ENCODE assay signal across 1 cellular context in the genomic region with DNA sequence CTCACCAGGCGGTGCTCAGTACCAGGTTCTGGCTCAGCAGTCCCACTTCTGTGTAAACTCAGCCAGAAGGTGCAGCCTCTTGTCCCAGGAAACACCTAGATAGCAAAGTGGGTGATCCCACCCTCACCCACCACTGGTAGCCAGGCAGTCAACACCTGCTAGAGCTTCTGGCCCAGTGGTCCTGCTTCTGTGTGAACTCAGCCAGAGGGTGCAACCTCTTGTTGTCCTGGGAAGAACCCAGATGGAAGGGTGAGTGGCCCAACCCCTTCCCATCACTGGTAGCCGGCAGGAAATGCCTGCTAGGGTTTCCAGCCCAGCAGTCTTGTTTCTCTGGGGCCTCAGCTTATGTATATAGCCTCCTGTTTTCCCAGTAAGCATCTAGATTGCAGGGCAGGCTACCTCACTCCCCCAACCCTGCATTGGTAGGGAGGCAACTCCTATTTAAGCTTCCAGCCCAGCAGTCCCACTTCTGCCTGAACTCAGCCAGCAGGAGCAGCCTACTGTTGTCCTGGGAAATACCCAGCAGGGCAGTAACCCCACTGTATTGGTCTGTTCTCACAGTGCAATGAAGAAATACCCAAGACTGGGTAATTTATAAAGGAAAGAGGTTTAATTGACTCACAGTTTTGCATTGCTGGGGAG.
TF ChIP-seq lines count a peak whose summit lies in the region.

No MANE protein-coding gene starts in this region.

TF ChIP-seq in WTC11, 78 proteins besides CTCF, POLR2A, EP300 and RAD21 (continued from another document):
- TF ChIP-seq, protein P1, sequence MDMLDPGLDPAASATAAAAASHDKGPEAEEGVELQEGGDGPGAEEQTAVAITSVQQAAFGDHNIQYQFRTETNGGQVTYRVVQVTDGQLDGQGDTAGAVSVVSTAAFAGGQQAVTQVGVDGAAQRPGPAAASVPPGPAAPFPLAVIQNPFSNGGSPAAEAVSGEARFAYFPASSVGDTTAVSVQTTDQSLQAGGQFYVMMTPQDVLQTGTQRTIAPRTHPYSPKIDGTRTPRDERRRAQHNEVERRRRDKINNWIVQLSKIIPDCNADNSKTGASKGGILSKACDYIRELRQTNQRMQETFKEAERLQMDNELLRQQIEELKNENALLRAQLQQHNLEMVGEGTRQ (CRISPR knock-in tag; IDR thresholded peaks at IDR 0.05) = no peak
- TF ChIP-seq PRRX2 (CRISPR knock-in tag; IDR thresholded peaks at IDR 0.05) (no peak), SP1 (CRISPR knock-in tag; conservative IDR thresholded peaks at IDR 0.05) (no peak), ZNF138 (CRISPR knock-in tag; conservative IDR thresholded peaks at IDR 0.05) (no peak), ZNF263 (CRISPR knock-in tag; IDR thresholded peaks at IDR 0.05; ENCODE audit: low read depth) (no peak), ZNF121 (CRISPR knock-in tag; IDR thresholded peaks at IDR 0.05) (no peak), CBFB (CRISPR knock-in tag; IDR thresholded peaks at IDR 0.05; ENCODE audit: low read depth) (no peak), ZNF396 (CRISPR knock-in tag; IDR thresholded peaks at IDR 0.05; ENCODE audit: borderline replicate concordance) (no peak), NR3C1 (CRISPR knock-in tag; conservative IDR thresholded peaks at IDR 0.05; ENCODE audit: low read depth) (no peak)
- TF ChIP-seq, protein P2, sequence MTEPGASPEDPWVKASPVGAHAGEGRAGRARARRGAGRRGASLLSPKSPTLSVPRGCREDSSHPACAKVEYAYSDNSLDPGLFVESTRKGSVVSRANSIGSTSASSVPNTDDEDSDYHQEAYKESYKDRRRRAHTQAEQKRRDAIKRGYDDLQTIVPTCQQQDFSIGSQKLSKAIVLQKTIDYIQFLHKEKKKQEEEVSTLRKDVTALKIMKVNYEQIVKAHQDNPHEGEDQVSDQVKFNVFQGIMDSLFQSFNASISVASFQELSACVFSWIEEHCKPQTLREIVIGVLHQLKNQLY (CRISPR knock-in tag; IDR thresholded peaks at IDR 0.05) = no peak
- TF ChIP-seq, protein P3, sequence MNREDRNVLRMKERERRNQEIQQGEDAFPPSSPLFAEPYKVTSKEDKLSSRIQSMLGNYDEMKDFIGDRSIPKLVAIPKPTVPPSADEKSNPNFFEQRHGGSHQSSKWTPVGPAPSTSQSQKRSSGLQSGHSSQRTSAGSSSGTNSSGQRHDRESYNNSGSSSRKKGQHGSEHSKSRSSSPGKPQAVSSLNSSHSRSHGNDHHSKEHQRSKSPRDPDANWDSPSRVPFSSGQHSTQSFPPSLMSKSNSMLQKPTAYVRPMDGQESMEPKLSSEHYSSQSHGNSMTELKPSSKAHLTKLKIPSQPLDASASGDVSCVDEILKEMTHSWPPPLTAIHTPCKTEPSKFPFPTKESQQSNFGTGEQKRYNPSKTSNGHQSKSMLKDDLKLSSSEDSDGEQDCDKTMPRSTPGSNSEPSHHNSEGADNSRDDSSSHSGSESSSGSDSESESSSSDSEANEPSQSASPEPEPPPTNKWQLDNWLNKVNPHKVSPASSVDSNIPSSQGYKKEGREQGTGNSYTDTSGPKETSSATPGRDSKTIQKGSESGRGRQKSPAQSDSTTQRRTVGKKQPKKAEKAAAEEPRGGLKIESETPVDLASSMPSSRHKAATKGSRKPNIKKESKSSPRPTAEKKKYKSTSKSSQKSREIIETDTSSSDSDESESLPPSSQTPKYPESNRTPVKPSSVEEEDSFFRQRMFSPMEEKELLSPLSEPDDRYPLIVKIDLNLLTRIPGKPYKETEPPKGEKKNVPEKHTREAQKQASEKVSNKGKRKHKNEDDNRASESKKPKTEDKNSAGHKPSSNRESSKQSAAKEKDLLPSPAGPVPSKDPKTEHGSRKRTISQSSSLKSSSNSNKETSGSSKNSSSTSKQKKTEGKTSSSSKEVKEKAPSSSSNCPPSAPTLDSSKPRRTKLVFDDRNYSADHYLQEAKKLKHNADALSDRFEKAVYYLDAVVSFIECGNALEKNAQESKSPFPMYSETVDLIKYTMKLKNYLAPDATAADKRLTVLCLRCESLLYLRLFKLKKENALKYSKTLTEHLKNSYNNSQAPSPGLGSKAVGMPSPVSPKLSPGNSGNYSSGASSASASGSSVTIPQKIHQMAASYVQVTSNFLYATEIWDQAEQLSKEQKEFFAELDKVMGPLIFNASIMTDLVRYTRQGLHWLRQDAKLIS (CRISPR knock-in tag; IDR thresholded peaks at IDR 0.05; ENCODE audit: borderline replicate concordance) = no peak
